In genomic region chr5:91312698-91313097, GRCh38 we compare ENCODE assay signal across 8 cellular contexts.
DNase-seq lines count a peak whose midpoint lies in the region; ATAC-seq and TF ChIP-seq lines count a peak whose summit lies in the region.

No MANE protein-coding gene starts in this region.

- H3K79me2 ChIP-seq in mesendoderm (ENCODE audit: control insufficient read depth, insufficient read depth, low read length): no peaks in the 10 kb centered on the region

- no peak overlapping the region for H2BK5ac ChIP-seq in mesendoderm (ENCODE audit: low read length)

- no peaks in the 10 kb centered on the region for H3K9me3 ChIP-seq in RWPE2 (ENCODE audit: severe bottlenecking)
- no peaks in the 10 kb centered on the region for H3K9me3 ChIP-seq in esophagus squamous epithelium
- no peaks in the 10 kb centered on the region for H3K9me3 ChIP-seq in gastrocnemius medialis

- intact Hi-C loops in esophagus squamous epithelium (cut with DNase I) (no loop called here), gastrocnemius medialis (cut with DNase I; ENCODE audit: low total_unique reads) (loop anchor here (1.0 to 5.0 kb wide), 6 partner anchors 16 to 294 kb away; no protein-coding TSS in a partner anchor), posterior vena cava (cut with DNase I) (no loop called here)

- H3K27ac ChIP-seq in RWPE2 (ENCODE audit: poor library complexity, severe bottlenecking): peak overlapping the region; percentile 92
- H3K27ac ChIP-seq in esophagus squamous epithelium: peak overlapping the region; percentile 68 to 94 (median 82)
- H3K27ac ChIP-seq in gastrocnemius medialis: peak overlapping the region; percentile 85 to 94 (median 90)
- no peak overlapping the region for H3K27ac ChIP-seq in mesendoderm (ENCODE audit: low read depth, low read length)

- H3K9ac ChIP-seq in mesendoderm (ENCODE audit: low read length): no peak overlapping the region

- ATAC-seq in RWPE2 (ENCODE audit: low read depth) (no peak), gastrocnemius medialis (no peak)

- H3K18ac ChIP-seq in mesendoderm (ENCODE audit: low read length): no peak overlapping the region

- H4K5ac ChIP-seq in mesendoderm (ENCODE audit: low read length): no peak overlapping the region

- DNase-seq in EH (ENCODE audit: low read depth) (peak; percentile 22), RWPE2 (ENCODE audit: low spot score) (no peak), esophagus squamous epithelium (lab: John Stamatoyannopoulos, UW) (no peak), gastrocnemius medialis (no peak), 8988T (no peak), mesendoderm (no peak), posterior vena cava (ENCODE audit: low spot score) (no peak), DMS53 (lab: John Stamatoyannopoulos, UW) (no peak)

- TF ChIP-seq POLR2A in esophagus squamous epithelium (IDR thresholded peaks at IDR 0.05) (no peak), gastrocnemius medialis (IDR thresholded peaks at IDR 0.05) (no peak)

- TF ChIP-seq CTCF in RWPE2 (IDR thresholded peaks at IDR 0.05; ENCODE audit: poor library complexity, severe bottlenecking) (no peak), esophagus squamous epithelium (IDR thresholded peaks at IDR 0.05) (no peak), gastrocnemius medialis (IDR thresholded peaks at IDR 0.05 in 4 of 5, conservative IDR thresholded peaks at IDR 0.05 in 1 of 5) (no peak)

- H3K79me1 ChIP-seq in mesendoderm (ENCODE audit: low read length): no peaks in the 10 kb centered on the region

- H4K8ac ChIP-seq in mesendoderm (ENCODE audit: low read depth, low read length): no peak overlapping the region

- H3K27me3 ChIP-seq in RWPE2 (ENCODE audit: insufficient read depth, poor library complexity, severe bottlenecking): no peaks in the 10 kb centered on the region
- no peaks in the 10 kb centered on the region for H3K27me3 ChIP-seq in esophagus squamous epithelium
- no peaks in the 10 kb centered on the region for H3K27me3 ChIP-seq in gastrocnemius medialis
- no peaks in the 10 kb centered on the region for H3K27me3 ChIP-seq in mesendoderm (ENCODE audit: insufficient read depth, low read length, poor library complexity)

- no peak overlapping the region for H3K23ac ChIP-seq in mesendoderm (ENCODE audit: low read length)

- H3K4ac ChIP-seq in mesendoderm (ENCODE audit: low read depth, low read length): no peak overlapping the region

- no peak overlapping the region for H2BK120ac ChIP-seq in mesendoderm (ENCODE audit: low read depth, low read length)

- H3K4me2 ChIP-seq in mesendoderm (ENCODE audit: low read length): no peak overlapping the region

- no peak overlapping the region for H2AK5ac ChIP-seq in mesendoderm (ENCODE audit: low read length)

- no peaks in the 10 kb centered on the region for H3K36me3 ChIP-seq in RWPE2 (ENCODE audit: low read depth)
- H3K36me3 ChIP-seq in esophagus squamous epithelium: no peaks in the 10 kb centered on the region
- H3K36me3 ChIP-seq in gastrocnemius medialis: no peaks in the 10 kb centered on the region
- H3K36me3 ChIP-seq in mesendoderm (ENCODE audit: control insufficient read depth, insufficient read depth, low read length): no peaks in the 10 kb centered on the region

- H3K56ac ChIP-seq in mesendoderm (ENCODE audit: low read length): no peak overlapping the region

- H3K4me1 ChIP-seq in RWPE2 (ENCODE audit: insufficient read depth, poor library complexity, severe bottlenecking): peaks cover 26% of the 10 kb centered on the region
- H3K4me1 ChIP-seq in esophagus squamous epithelium: peaks cover 33 to 44% (median 39%) of the 10 kb centered on the region in 3 donors
- peaks cover 22 to 44% of the 10 kb centered on the region in 2 donors for H3K4me1 ChIP-seq in gastrocnemius medialis
- H3K4me1 ChIP-seq in mesendoderm (ENCODE audit: control insufficient read depth, low read depth, low read length): no peaks in the 10 kb centered on the region

- H3K4me3 ChIP-seq in RWPE2 (ENCODE audit: severe bottlenecking): no peak overlapping the region
- no peak overlapping the region for H3K4me3 ChIP-seq in esophagus squamous epithelium
- peak overlapping the region; percentile 18 to 42 (median 28) for H3K4me3 ChIP-seq in gastrocnemius medialis
- H3K4me3 ChIP-seq in mesendoderm (ENCODE audit: low read length): no peak overlapping the region

- in situ Hi-C loops in gastrocnemius medialis (cut with MboI; ENCODE audit: low sequenced_read_pairs in 4 of 4): loop anchor here in 2 of 4 donors (10.0 kb wide), 2 partner anchors 52 to 62 kb away; no protein-coding TSS in a partner anchor

- WGBS in esophagus squamous epithelium, 2 donors: 65 to 85% methylated on average over 1 of the region's 1 CpG
- WGBS in mesendoderm (ENCODE audit: extremely low coverage, insufficient coverage, low lambda C conversion rate): no CpG with 5 or more reads among the region's 1 CpG

- no peak overlapping the region for H2BK15ac ChIP-seq in mesendoderm (replicated peaks; ENCODE audit: low read depth)

Comparison
In these comparisons a context has a peak if more than half of its experiments do, and no peak if none do; other contexts are left out.
1. H3K4me3 ChIP-seq: peak in gastrocnemius medialis (4 of 4); none in RWPE2 (single experiment), esophagus squamous epithelium (0 of 4) and mesendoderm (single experiment).